ENCODE assay signal across 9 cellular contexts in the genomic region with DNA sequence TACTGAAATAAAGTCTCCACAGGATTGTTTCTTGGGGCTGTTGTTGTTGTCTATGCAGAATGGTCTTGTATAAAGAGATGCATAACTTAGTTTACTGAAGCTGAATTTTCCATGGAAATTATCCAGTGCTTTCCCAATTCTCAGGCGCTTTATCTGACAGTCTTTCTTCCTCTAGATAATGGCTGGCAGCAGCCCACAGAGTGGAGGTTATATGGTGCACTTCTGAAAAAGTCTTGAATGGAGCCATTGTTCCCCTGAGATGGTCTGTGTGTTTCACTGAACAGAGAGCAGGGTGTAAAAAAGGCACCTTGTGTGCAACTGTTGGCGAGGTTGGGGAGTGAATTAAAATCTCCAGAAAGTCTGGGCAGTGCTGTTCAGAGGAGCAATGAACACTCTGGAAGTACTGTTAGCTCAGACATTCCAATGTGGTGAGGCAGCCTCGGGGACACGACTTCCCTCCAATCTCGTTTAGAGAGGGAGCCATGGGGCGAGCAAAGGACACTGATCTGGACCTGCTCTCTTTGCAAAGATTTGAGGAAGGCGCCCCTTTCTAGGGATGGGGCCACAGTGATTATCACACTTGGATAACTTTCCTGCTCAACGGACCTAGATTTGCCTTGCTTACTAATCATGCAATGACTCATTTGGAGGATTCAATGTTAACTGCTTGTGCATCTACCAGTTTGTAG. TPM values are rescaled to one million over a fixed set of nuclear protein-coding genes. Genes with fewer than 3 reads are reported as not detected.
DNase-seq lines count a peak whose midpoint lies in the region; ATAC-seq and TF ChIP-seq lines count a peak whose summit lies in the region.
"Had no signal": no experiment of that assay in that cellular context is flagged by ENCODE, and none has a peak within 500 bp of the region (broad histone marks: within the 10 kb centered on the region; RNA-seq: fewer than 3 reads in every experiment).

No MANE protein-coding gene starts in this region.

- no peak overlapping the region for H3K4me3 Mint-ChIP-seq in T-helper 2 cell treated with Interferon-gamma antibody and Interleukin-4, amounts not matched to agents 5 μg/mL and 100 μg/mL, for 36 hours

- no peaks in the 10 kb centered on the region for H3K4me1 Mint-ChIP-seq in T-helper 2 cell treated with Interferon-gamma antibody and Interleukin-4, amounts not matched to agents 5 μg/mL and 100 μg/mL, for 36 hours (ENCODE audit: low read depth)

- H3K9me3 Mint-ChIP-seq in T-helper 2 cell treated with Interferon-gamma antibody and Interleukin-4, amounts not matched to agents 5 μg/mL and 100 μg/mL, for 36 hours: no peaks in the 10 kb centered on the region

- no peaks in the 10 kb centered on the region for H3K36me3 Mint-ChIP-seq in T-helper 2 cell treated with Interferon-gamma antibody and Interleukin-4, amounts not matched to agents 5 μg/mL and 100 μg/mL, for 36 hours (ENCODE audit: low read depth)

- ATAC-seq in RWPE2 (ENCODE audit: low read depth) (peak; percentile 69), foreskin keratinocyte (peak; percentile 77), omental fat pad (ENCODE audit: low FRiP score) (peak; percentile 46), GM19328 (IDR thresholded peaks at IDR 0.05; ENCODE audit: unreplicated experiment) (no peak)

- H3K9me3 ChIP-seq in RWPE2 (ENCODE audit: severe bottlenecking): no peaks in the 10 kb centered on the region

- H3K27me3 Mint-ChIP-seq in T-helper 2 cell treated with Interferon-gamma antibody and Interleukin-4, amounts not matched to agents 5 μg/mL and 100 μg/mL, for 36 hours (ENCODE audit: low read depth): peaks cover 54% of the 10 kb centered on the region

- peak overlapping the region; percentile 15 for H3K27ac ChIP-seq in RWPE2 (ENCODE audit: poor library complexity, severe bottlenecking)
- H3K27ac ChIP-seq in foreskin keratinocyte: no peak overlapping the region

- no peaks in the 10 kb centered on the region for H3K36me3 ChIP-seq in RWPE2 (ENCODE audit: low read depth)

- no peak for TF ChIP-seq CTCF in RWPE2 (IDR thresholded peaks at IDR 0.05; ENCODE audit: poor library complexity, severe bottlenecking)
- TF ChIP-seq CTCF in foreskin keratinocyte (conservative IDR thresholded peaks at IDR 0.05): no peak
- TF ChIP-seq CTCF in omental fat pad (IDR thresholded peaks at IDR 0.05): no peak

- no peak overlapping the region for H3K27ac Mint-ChIP-seq in T-helper 2 cell treated with Interferon-gamma antibody and Interleukin-4, amounts not matched to agents 5 μg/mL and 100 μg/mL, for 36 hours

- H3K4me1 ChIP-seq in RWPE2 (ENCODE audit: insufficient read depth, poor library complexity, severe bottlenecking): peaks cover 15% of the 10 kb centered on the region
- no peaks in the 10 kb centered on the region for H3K4me1 ChIP-seq in foreskin keratinocyte

- H3K27me3 ChIP-seq in RWPE2 (ENCODE audit: insufficient read depth, poor library complexity, severe bottlenecking) (peaks cover 3% of the 10 kb centered on the region), foreskin keratinocyte (peaks cover 60% of the 10 kb centered on the region)

- no peak overlapping the region for H3K4me3 ChIP-seq in RWPE2 (ENCODE audit: severe bottlenecking)

- DNase-seq in Ammon's horn (ENCODE audit: low spot score) (peak; percentile 41), RWPE2 (ENCODE audit: low spot score) (no peak), foreskin keratinocyte (peak; percentile 26 to 65), omental fat pad (ENCODE audit: low spot score) (no peak), T-helper 2 cell (no peak)
- no peak for DNase-seq in activated CD8-positive, alpha-beta memory T cell treated with anti-CD3 and anti-CD28 coated beads for 24 hours
- no peak for DNase-seq in T-helper 2 cell treated with Interferon-gamma antibody and Interleukin-4, amounts not matched to agents 5 μg/mL and 100 μg/mL, for 36 hours (ENCODE audit: low spot score)
- DNase-seq: DMS79 had no signal

RNA-seq across cellular contexts. Expression of gene PLCE1, which starts 2.0 kb away (rescaled TPM):
- total RNA-seq in foreskin keratinocyte (0.07 and 0.11 TPM in 2 replicates), omental fat pad (10 to 100 TPM in 1 of 4 donors, 1 to 10 TPM in 3; 5.8 to 12.8 (median 7.7) TPM)
- 0.01 and 0.02 TPM in 2 replicates for polyA plus RNA-seq in foreskin keratinocyte

Comparison
In these comparisons a context has a peak if more than half of its experiments do, and no peak if none do; other contexts are left out.
1. DNase-seq: peak in Ammon's horn (single experiment) and foreskin keratinocyte (2 of 2); none in RWPE2 (single experiment), omental fat pad (single experiment), activated CD8-positive, alpha-beta memory T cell treated with anti-CD3 and anti-CD28 coated beads for 24 hours (single experiment), T-helper 2 cell (0 of 5) and T-helper 2 cell treated with Interferon-gamma antibody and Interleukin-4, amounts not matched to agents 5 μg/mL and 100 μg/mL, for 36 hours (single experiment).